22 cellular contexts compared by ENCODE assay signal in the genomic region with DNA sequence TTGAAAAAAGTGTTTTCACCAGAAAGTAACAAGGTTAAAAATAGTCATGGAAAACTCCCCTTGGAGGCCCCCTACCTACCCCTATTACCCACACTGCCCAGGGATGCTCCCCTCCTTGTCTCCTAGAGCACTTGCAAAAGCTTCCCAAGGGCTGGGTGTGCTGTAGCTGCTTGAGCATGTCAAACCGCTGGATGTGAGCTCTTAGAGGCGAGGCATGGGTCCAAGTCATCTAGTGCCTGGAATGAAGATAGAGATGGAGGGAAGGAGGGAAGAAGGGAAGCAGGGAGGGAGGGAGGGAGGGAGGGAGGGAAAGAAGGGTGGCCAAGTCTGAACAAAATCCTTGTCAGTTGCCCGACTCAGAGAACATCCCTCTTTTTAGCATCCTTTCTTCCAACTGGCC. TPM values are rescaled to one million over a fixed set of nuclear protein-coding genes. Genes with fewer than 3 reads are reported as not detected.
DNase-seq lines count a peak whose midpoint lies in the region; ATAC-seq and TF ChIP-seq lines count a peak whose summit lies in the region.
"Had no signal": no experiment of that assay in that cellular context is flagged by ENCODE, and none has a peak within 500 bp of the region (broad histone marks: within the 10 kb centered on the region; RNA-seq: fewer than 3 reads in every experiment).

No MANE protein-coding gene starts in this region.

- no peak overlapping the region for H3K9ac ChIP-seq in SK-N-SH

- no peak overlapping the region for H2AFZ ChIP-seq in SK-N-SH (ENCODE audit: low read depth)
- H2AFZ ChIP-seq: hepatocyte had no signal

- H3K36me3 ChIP-seq in SK-N-SH (replicated peaks in 1 of 2; ENCODE audit: control insufficient read depth in 1 of 2, insufficient read depth in 2 of 2, low read length in 1 of 2) (peaks cover 12 to 14% of the 10 kb centered on the region in 2 experiments), prostate gland (no peaks in the 10 kb centered on the region)
- H3K36me3 ChIP-seq in CD4-positive, alpha-beta memory T cell (ENCODE audit: insufficient read depth, low read length) = no peaks in the 10 kb centered on the region

- TF ChIP-seq POLR2A in prostate gland (IDR thresholded peaks at IDR 0.05) = no peak

- DNase-seq in SK-N-SH (no peak), left cardiac atrium (peak; percentile 58), prostate gland (ENCODE audit: low spot score) (no peak), A172 (ENCODE audit: low spot score) (no peak), CD1c-positive myeloid dendritic cell (ENCODE audit: extremely low spot score) (no peak)
- no peak for DNase-seq in natural killer cell treated with Interleukin-12 subunit alpha and Interleukin-12 subunit beta and Interleukin-15 and Interleukin-18, amount 100 ng/mL, for 72 hours (ENCODE audit: low spot score)
- no peak for DNase-seq in CD4-positive, alpha-beta memory T cell
- DNase-seq: activated CD4-positive, alpha-beta T cell treated with anti-CD3 and anti-CD28 coated beads for 48 hours; activated CD8-positive, alpha-beta memory T cell treated with anti-CD3 and anti-CD28 coated beads, Interleukin-2, amount 50 U/mL, for 48 hours; activated naive CD4-positive, alpha-beta T cell; C1 segment of cervical spinal cord; cortex of kidney; DND-41; KBM-7; naive B cell; NCI-H1048; testis had no signal

- H3K9me3 Mint-ChIP-seq in natural killer cell treated with Interleukin-12 subunit alpha and Interleukin-12 subunit beta and Interleukin-15 and Interleukin-18, amount 100 ng/mL, for 72 hours = no peaks in the 10 kb centered on the region
- peaks cover 0 to 2% (median 0%) of the 10 kb centered on the region in 8 donors for H3K9me3 Mint-ChIP-seq in CD4-positive, alpha-beta memory T cell
- H3K9me3 Mint-ChIP-seq: naive B cell had no signal

- H3K4me2 ChIP-seq in SK-N-SH = no peak overlapping the region
- H3K4me2 ChIP-seq: hepatocyte had no signal

- H3K4me3 ChIP-seq in SK-N-SH (ENCODE audit: low read depth in 2 of 2, low read length in 1 of 2) = no peak overlapping the region
- H3K4me3 ChIP-seq in prostate gland = no peak overlapping the region
- H3K4me3 ChIP-seq in CD4-positive, alpha-beta memory T cell (ENCODE audit: low read length in 2 of 2) = no peak overlapping the region
- H3K4me3 ChIP-seq: hepatocyte, SK-N-MC, testis had no signal

- CTCF ChIA-PET in SK-N-SH (lab: Yijun Ruan, JAX) = interaction anchor here (1.4 to 10.8 kb wide), 7 partner anchors 15 to 69 kb away, joined by 3 to 68 read pairs (median 31); partner anchors contain the start of gene LTBP2
- CTCF ChIA-PET in CD4-positive, alpha-beta memory T cell (lab: Charles Lee; ENCODE audit: partially characterized antibody) = no interaction called here

- H3K27ac ChIP-seq in SK-N-SH (ENCODE audit: low read depth in 2 of 2, low read length in 1 of 2) (peak overlapping the region; percentile 11 to 92), prostate gland (peak overlapping the region; percentile 57 to 76)
- no peak overlapping the region for H3K27ac ChIP-seq in CD4-positive, alpha-beta memory T cell (ENCODE audit: low read depth, low read length)
- H3K27ac ChIP-seq: 22Rv1, hepatocyte, HL-60, SK-N-MC, testis had no signal

- H3K9me3 ChIP-seq in SK-N-SH = no peaks in the 10 kb centered on the region
- H3K9me3 ChIP-seq in prostate gland = no peaks in the 10 kb centered on the region
- H3K9me3 ChIP-seq in CD4-positive, alpha-beta memory T cell (ENCODE audit: control insufficient read depth in 1 of 2, low read length in 2 of 2) = no peaks in the 10 kb centered on the region
- H3K9me3 ChIP-seq: testis had no signal

- H3K27me3 Mint-ChIP-seq in natural killer cell treated with Interleukin-12 subunit alpha and Interleukin-12 subunit beta and Interleukin-15 and Interleukin-18, amount 100 ng/mL, for 72 hours = peaks cover 43 to 72% of the 10 kb centered on the region in 2 donors
- peaks cover 0 to 5% of the 10 kb centered on the region in 2 donors for H3K27me3 Mint-ChIP-seq in CD4-positive, alpha-beta memory T cell

- TF ChIP-seq CTCF in SK-N-SH (IDR thresholded peaks at IDR 0.05) (no peak), prostate gland (IDR thresholded peaks at IDR 0.05) (no peak)

- 90% methylated on average over 3 of the region's 3 CpGs for WGBS in SK-N-SH (ENCODE audit: low lambda C conversion rate)
- WGBS in prostate gland = 62% methylated on average over 3 of the region's 3 CpGs

- TF ChIP-seq RAD21 in SK-N-SH (IDR thresholded peaks at IDR 0.05; ENCODE audit: low read length) = no peak

- no peak overlapping the region for H3K27ac Mint-ChIP-seq in natural killer cell treated with Interleukin-12 subunit alpha and Interleukin-12 subunit beta and Interleukin-15 and Interleukin-18, amount 100 ng/mL, for 72 hours
- H3K27ac Mint-ChIP-seq in CD4-positive, alpha-beta memory T cell = no peak overlapping the region
- H3K27ac Mint-ChIP-seq: naive B cell had no signal

- no peaks in the 10 kb centered on the region for H3K9me2 ChIP-seq in SK-N-SH

- H3K36me3 Mint-ChIP-seq in natural killer cell treated with Interleukin-12 subunit alpha and Interleukin-12 subunit beta and Interleukin-15 and Interleukin-18, amount 100 ng/mL, for 72 hours = no peaks in the 10 kb centered on the region
- H3K36me3 Mint-ChIP-seq in CD4-positive, alpha-beta memory T cell = no peaks in the 10 kb centered on the region
- H3K36me3 Mint-ChIP-seq: naive B cell had no signal

- H3F3A ChIP-seq in SK-N-SH (replicated peaks; ENCODE audit: insufficient read depth) = peaks cover 31% of the 10 kb centered on the region

- peaks cover 76% of the 10 kb centered on the region for H3K79me2 ChIP-seq in SK-N-SH (ENCODE audit: insufficient read depth)
- H3K79me2 ChIP-seq: hepatocyte had no signal

- peaks cover 24 to 25% of the 10 kb centered on the region in 2 donors for H3K4me1 Mint-ChIP-seq in natural killer cell treated with Interleukin-12 subunit alpha and Interleukin-12 subunit beta and Interleukin-15 and Interleukin-18, amount 100 ng/mL, for 72 hours (ENCODE audit: low read depth in 2 of 2)
- H3K4me1 Mint-ChIP-seq in CD4-positive, alpha-beta memory T cell = peaks cover 16 to 27% (median 23%) of the 10 kb centered on the region in 4 donors

- ATAC-seq in SK-N-SH treated with all-trans-retinoic acid at 6 μM for 48 hours (no peak), left cardiac atrium (peak in 1 of 2 donors; percentile 34)
- no peak for ATAC-seq in natural killer cell treated with Interleukin-12 subunit alpha and Interleukin-12 subunit beta and Interleukin-15 and Interleukin-18, amount 100 ng/mL, for 72 hours

- TF ChIP-seq EP300 in SK-N-SH (IDR thresholded peaks at IDR 0.05; ENCODE audit: borderline replicate concordance in 1 of 2, low read depth in 1 of 2, low read length in 1 of 2) = no peak

- no peak overlapping the region for H3K4me3 Mint-ChIP-seq in natural killer cell treated with Interleukin-12 subunit alpha and Interleukin-12 subunit beta and Interleukin-15 and Interleukin-18, amount 100 ng/mL, for 72 hours
- no peak overlapping the region for H3K4me3 Mint-ChIP-seq in CD4-positive, alpha-beta memory T cell
- H3K4me3 Mint-ChIP-seq: naive B cell had no signal

- POLR2A ChIA-PET in SK-N-SH (lab: Yijun Ruan, JAX) = interaction anchor here (1.7 to 1.8 kb wide), 2 partner anchors 11 to 16 kb away, joined by 6 read pairs; no protein-coding TSS in a partner anchor
- POLR2A ChIA-PET in CD4-positive, alpha-beta memory T cell (lab: Charles Lee; ENCODE audit: partially characterized antibody) = no interaction called here

- H3K4me1 ChIP-seq in SK-N-SH (ENCODE audit: control insufficient read depth in 1 of 2, insufficient read depth in 2 of 2, low read depth in 1 of 2, low read length in 1 of 2) = peaks cover 45 to 80% of the 10 kb centered on the region in 2 experiments
- no peaks in the 10 kb centered on the region for H3K4me1 ChIP-seq in prostate gland (replicated peaks)
- H3K4me1 ChIP-seq in CD4-positive, alpha-beta memory T cell (ENCODE audit: insufficient read depth, low read length) = peaks cover 26% of the 10 kb centered on the region

- intact Hi-C loops in left cardiac atrium (cut with DNase I) (no loop called here), prostate gland (cut with DNase I) (no loop called here)
- intact Hi-C loops in CD4-positive, alpha-beta memory T cell (cut with micrococcal nuclease) = no loop called here

- H3K27me3 ChIP-seq in SK-N-SH (ENCODE audit: insufficient read depth) (no peaks in the 10 kb centered on the region), prostate gland (replicated peaks; ENCODE audit: insufficient read depth) (no peaks in the 10 kb centered on the region)
- H3K27me3 ChIP-seq in CD4-positive, alpha-beta memory T cell (ENCODE audit: insufficient read depth, low read length) = no peaks in the 10 kb centered on the region
- H3K27me3 ChIP-seq: hepatocyte, testis had no signal

- H4K20me1 ChIP-seq in SK-N-SH (ENCODE audit: insufficient read depth) = no peaks in the 10 kb centered on the region

TF ChIP-seq in SK-N-SH, 30 proteins besides CTCF, POLR2A, EP300 and RAD21 (continues in another document):
- TF ChIP-seq, protein P1, sequence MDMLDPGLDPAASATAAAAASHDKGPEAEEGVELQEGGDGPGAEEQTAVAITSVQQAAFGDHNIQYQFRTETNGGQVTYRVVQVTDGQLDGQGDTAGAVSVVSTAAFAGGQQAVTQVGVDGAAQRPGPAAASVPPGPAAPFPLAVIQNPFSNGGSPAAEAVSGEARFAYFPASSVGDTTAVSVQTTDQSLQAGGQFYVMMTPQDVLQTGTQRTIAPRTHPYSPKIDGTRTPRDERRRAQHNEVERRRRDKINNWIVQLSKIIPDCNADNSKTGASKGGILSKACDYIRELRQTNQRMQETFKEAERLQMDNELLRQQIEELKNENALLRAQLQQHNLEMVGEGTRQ (IDR thresholded peaks at IDR 0.05; ENCODE audit: borderline replicate concordance, low read depth, low read length) = no peak

TF ChIP-seq in SK-N-SH treated with all-trans-retinoic acid at 6 μM for 48 hours, 23 proteins besides CTCF, POLR2A, EP300 and RAD21 (continues in another document):
- TF ChIP-seq ZC3H10 (CRISPR knock-in tag; IDR thresholded peaks at IDR 0.05) (no peak), SNAI2 (CRISPR knock-in tag; IDR thresholded peaks at IDR 0.05) (no peak)

RNA-seq across cellular contexts. Expression of gene LTBP2, which starts 43.1 kb away (rescaled TPM):
- polyA plus RNA-seq in SK-N-SH (2012; rRNA removed) = 34.4 and 58.8 TPM in 2 replicates
- 30.9 and 41.3 TPM in 2 replicates for polyA plus RNA-seq in SK-N-SH (2012; cell fraction: cytosol; rRNA removed)
- 136 and 138 TPM in 2 replicates for polyA plus RNA-seq in SK-N-SH (2012; cell fraction: nucleus; rRNA removed)
- total RNA-seq in left cardiac atrium = 10 to 100 TPM; 25.4 to 43.3 TPM
- total RNA-seq in prostate gland = 10 to 100 TPM; 47.0 to 90.7 TPM
- 5.7 and 5.8 TPM in 2 replicates for total RNA-seq in A172 (2014; rRNA removed; shearing (Covaris generic))
- total RNA-seq in natural killer cell treated with Interleukin-12 subunit alpha and Interleukin-12 subunit beta and Interleukin-15 and Interleukin-18, amount 100 ng/mL, for 72 hours = under 1 TPM; 0.55 to 0.73 TPM
- total RNA-seq in CD4-positive, alpha-beta memory T cell = under 1 TPM; 0.36 to 0.44 TPM
- under 1 TPM; 0.11 to 0.36 TPM for polyA plus RNA-seq in CD4-positive, alpha-beta memory T cell
